ENCODE assay signal across 37 cellular contexts in the genomic region with DNA sequence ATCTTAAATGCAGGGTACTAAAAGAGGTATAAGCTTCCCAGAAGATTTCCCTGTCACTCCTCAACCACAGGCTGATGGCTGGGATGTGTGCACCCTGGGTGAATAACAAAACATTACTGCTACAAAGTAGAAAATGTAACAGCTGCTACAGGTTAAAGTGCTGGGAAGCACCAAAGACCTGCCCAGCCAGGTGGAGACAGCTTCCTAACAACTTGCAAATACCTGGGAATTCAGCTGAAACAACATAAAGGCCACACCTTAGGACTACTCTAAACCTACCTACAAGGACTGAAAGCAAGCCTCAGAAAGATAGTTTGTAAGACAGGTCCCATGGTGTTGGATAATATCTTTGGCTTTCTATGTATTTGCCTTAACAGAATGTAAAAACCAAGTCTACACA.
"Had no signal": no experiment of that assay in that cellular context is flagged by ENCODE, and none has a peak within 500 bp of the region (broad histone marks: within the 10 kb centered on the region; RNA-seq: fewer than 3 reads in every experiment).

No MANE protein-coding gene starts in this region.

- H3K4me1 Mint-ChIP-seq: activated B cell treated with CpG ODN at 0.5 μM for 24 hours; activated naive CD8-positive, alpha-beta T cell treated with anti-CD3 and anti-CD28 coated beads, Interleukin-2, amount 10 ng/mL, durations not matched to agents 7 days and 5 days; brain had no signal

- H3K9me3 ChIP-seq: ascending aorta, breast epithelium, esophagus muscularis mucosa, gastrocnemius medialis had no signal

- DNase-seq: activated B cell treated with CpG ODN at 0.5 μM for 24 hours; activated CD4-positive, alpha-beta T cell treated with anti-CD3 and anti-CD28 coated beads for 48 hours; activated CD4-positive, alpha-beta T cell treated with anti-CD3 and anti-CD28 coated beads, Interleukin-2, amount 50 U/mL, for 1 hour; activated CD4-positive, alpha-beta T cell treated with anti-CD3 and anti-CD28 coated beads, Interleukin-2, amount 50 U/mL, for 48 hours; activated CD8-positive, alpha-beta memory T cell treated with anti-CD3 and anti-CD28 coated beads for 24 hours; activated CD8-positive, alpha-beta memory T cell treated with anti-CD3 and anti-CD28 coated beads, Interleukin-2, amount 50 U/mL, for 4 hours; activated CD8-positive, alpha-beta T cell treated with anti-CD3 and anti-CD28 coated beads for 36 hours; activated effector memory CD4-positive, alpha-beta T cell treated with anti-CD3 and anti-CD28 coated beads, Interleukin-2, amount 50 U/mL, for 16 hours; activated naive CD4-positive, alpha-beta T cell; activated naive CD4-positive, alpha-beta T cell treated with anti-CD3 and anti-CD28 coated beads, Interleukin-2, amount 10 ng/mL, durations not matched to agents 7 days and 5 days; activated naive CD8-positive, alpha-beta T cell treated with anti-CD3 and anti-CD28 coated beads, Interleukin-2, amount 10 ng/mL, durations not matched to agents 7 days and 5 days; activated T-cell treated with anti-CD3 and anti-CD28 coated beads, Interleukin-2, amount 50 U/mL, for 1 hour; activated T-cell treated with anti-CD3 and anti-CD28 coated beads, Interleukin-2, amount 50 U/mL, for 48 hours; central memory CD4-positive, alpha-beta T cell; cerebellar nuclear complex; dorsolateral prefrontal cortex; effector memory CD4-positive, alpha-beta T cell; erythroblast; gastrocnemius medialis; glutamatergic neuron; T-helper 1 cell; T-helper 17 cell; T1000; WERI-Rb-1 had no signal

- H3K36me3 ChIP-seq: ascending aorta, breast epithelium, cardiac muscle cell, esophagus muscularis mucosa, gastrocnemius medialis, WERI-Rb-1 had no signal

- H3K27ac Mint-ChIP-seq: activated B cell treated with CpG ODN at 0.5 μM for 24 hours; activated CD8-positive, alpha-beta T cell treated with anti-CD3 and anti-CD28 coated beads for 36 hours; activated naive CD4-positive, alpha-beta T cell treated with anti-CD3 and anti-CD28 coated beads, Interleukin-2, amount 10 ng/mL, durations not matched to agents 7 days and 5 days; activated naive CD4-positive, alpha-beta T cell treated with anti-CD3 and anti-CD28 coated beads, Interleukin-2, amount 50 U/mL, for 72 hours; activated naive CD8-positive, alpha-beta T cell treated with anti-CD3 and anti-CD28 coated beads, Interleukin-2, amount 10 ng/mL, durations not matched to agents 7 days and 5 days; activated T-helper 1 cell treated with anti-CD3 and anti-CD28 coated beads, Interleukin-12 subunit alpha, Interleukin-12 subunit beta, Interleukin-2, Interleukin-4 antibody, amounts not matched to agents 30 ng/mL and 10 ng/mL and 1 ng/mL, durations not matched to agents 14 hours and 24 hours and 36 hours; activated T-helper 2 cell treated with anti-CD3 and anti-CD28 coated beads, Interferon-gamma antibody, Interleukin-2, Interleukin-4, amounts not matched to agents 10 μg/mL and 5 μg/mL and 100 μg/mL, durations not matched to agents 14 hours and 24 hours and 36 hours; brain; dendritic cell treated with granulocyte-macrophage colony-stimulating factor and Interleukin-4, amounts not matched to agents 40 ng/mL and 50 ng/mL, for 4 days; T-helper 17 cell; T-helper 2 cell treated with Interferon-gamma antibody and Interleukin-4, amounts not matched to agents 5 μg/mL and 100 μg/mL, for 36 hours had no signal

- H3K4me1 ChIP-seq: ascending aorta, breast epithelium, esophagus muscularis mucosa, foreskin keratinocyte, gastrocnemius medialis had no signal

- H3K4me3 ChIP-seq: ascending aorta, breast epithelium, cardiac muscle cell, coronary artery, dorsolateral prefrontal cortex, esophagus muscularis mucosa, gastrocnemius medialis had no signal

- H3K4me3 Mint-ChIP-seq: activated B cell treated with CpG ODN at 0.5 μM for 24 hours; activated CD8-positive, alpha-beta T cell treated with anti-CD3 and anti-CD28 coated beads for 36 hours; activated naive CD4-positive, alpha-beta T cell treated with anti-CD3 and anti-CD28 coated beads, Interleukin-2, amount 10 ng/mL, durations not matched to agents 7 days and 5 days; activated naive CD8-positive, alpha-beta T cell treated with anti-CD3 and anti-CD28 coated beads, Interleukin-2, amount 10 ng/mL, durations not matched to agents 7 days and 5 days; activated T-helper 1 cell treated with anti-CD3 and anti-CD28 coated beads, Interleukin-12 subunit alpha, Interleukin-12 subunit beta, Interleukin-2, Interleukin-4 antibody, amounts not matched to agents 30 ng/mL and 10 ng/mL and 1 ng/mL, durations not matched to agents 14 hours and 24 hours and 36 hours; brain; dendritic cell treated with granulocyte-macrophage colony-stimulating factor and Interleukin-4, amounts not matched to agents 40 ng/mL and 50 ng/mL, for 4 days; T-helper 17 cell; T-helper 2 cell treated with Interferon-gamma antibody and Interleukin-4, amounts not matched to agents 5 μg/mL and 100 μg/mL, for 36 hours had no signal

- H3K36me3 Mint-ChIP-seq: activated naive CD4-positive, alpha-beta T cell treated with anti-CD3 and anti-CD28 coated beads, Interleukin-2, amount 10 ng/mL, durations not matched to agents 7 days and 5 days; activated naive CD8-positive, alpha-beta T cell treated with anti-CD3 and anti-CD28 coated beads, Interleukin-2, amount 10 ng/mL, durations not matched to agents 7 days and 5 days had no signal

- H3K9me3 Mint-ChIP-seq: activated B cell treated with CpG ODN at 0.5 μM for 24 hours; activated naive CD4-positive, alpha-beta T cell treated with anti-CD3 and anti-CD28 coated beads, Interleukin-2, amount 10 ng/mL, durations not matched to agents 7 days and 5 days; activated naive CD8-positive, alpha-beta T cell treated with anti-CD3 and anti-CD28 coated beads, Interleukin-2, amount 10 ng/mL, durations not matched to agents 7 days and 5 days; activated T-helper 1 cell treated with anti-CD3 and anti-CD28 coated beads, Interleukin-12 subunit alpha, Interleukin-12 subunit beta, Interleukin-2, Interleukin-4 antibody, amounts not matched to agents 30 ng/mL and 10 ng/mL and 1 ng/mL, durations not matched to agents 14 hours and 24 hours and 36 hours; T-helper 2 cell treated with Interferon-gamma antibody and Interleukin-4, amounts not matched to agents 5 μg/mL and 100 μg/mL, for 36 hours had no signal

- ATAC-seq: activated CD4-positive, CD25-positive, alpha-beta regulatory T cell treated with anti-CD3 and anti-CD28 coated beads, Interleukin-2, amount 50 U/mL, for 24 hours; activated CD8-positive, alpha-beta T cell treated with anti-CD3 and anti-CD28 coated beads for 36 hours; activated naive CD4-positive, alpha-beta T cell treated with anti-CD3 and anti-CD28 coated beads, Interleukin-2, amount 50 U/mL, for 72 hours; foreskin keratinocyte; gastrocnemius medialis; T-helper 17 cell had no signal

- H3K27ac ChIP-seq: ascending aorta, breast epithelium, cardiac muscle cell, coronary artery, dorsolateral prefrontal cortex, esophagus muscularis mucosa, foreskin keratinocyte, gastrocnemius medialis, WERI-Rb-1 had no signal

- H3K27me3 ChIP-seq: ascending aorta, breast epithelium, cardiac muscle cell, dorsolateral prefrontal cortex, esophagus muscularis mucosa, foreskin keratinocyte, gastrocnemius medialis had no signal

- H3K27me3 Mint-ChIP-seq: activated B cell treated with CpG ODN at 0.5 μM for 24 hours; activated CD8-positive, alpha-beta T cell treated with anti-CD3 and anti-CD28 coated beads for 36 hours; activated naive CD4-positive, alpha-beta T cell treated with anti-CD3 and anti-CD28 coated beads, Interleukin-2, amount 10 ng/mL, durations not matched to agents 7 days and 5 days; activated naive CD8-positive, alpha-beta T cell treated with anti-CD3 and anti-CD28 coated beads, Interleukin-2, amount 10 ng/mL, durations not matched to agents 7 days and 5 days; brain; dendritic cell treated with granulocyte-macrophage colony-stimulating factor and Interleukin-4, amounts not matched to agents 40 ng/mL and 50 ng/mL, for 4 days; T-helper 17 cell had no signal
